5 cellular contexts compared by ENCODE assay signal in genomic region chr16:74413485-74413884, GRCh38. TPM values are rescaled to one million over a fixed set of nuclear protein-coding genes. Genes with fewer than 3 reads are reported as not detected.
"Had no signal": no experiment of that assay in that cellular context is flagged by ENCODE, and none has a peak within 500 bp of the region (broad histone marks: within the 10 kb centered on the region; RNA-seq: fewer than 3 reads in every experiment).

No MANE protein-coding gene starts in this region.

RNA-seq across cellular contexts. Expression of gene CLEC18B, which starts 7.8 kb away (rescaled TPM):
- total RNA-seq: IMR-90, RPMI7951, SJCRH30 had no signal

RNA-seq across cellular contexts. Expression of gene NPIPB15, which starts 37.4 kb away (rescaled TPM):
- total RNA-seq: HT-29, Right ventricle myocardium inferior, RPMI7951 had no signal
